8 cellular contexts compared by ENCODE assay signal in the genomic region with DNA sequence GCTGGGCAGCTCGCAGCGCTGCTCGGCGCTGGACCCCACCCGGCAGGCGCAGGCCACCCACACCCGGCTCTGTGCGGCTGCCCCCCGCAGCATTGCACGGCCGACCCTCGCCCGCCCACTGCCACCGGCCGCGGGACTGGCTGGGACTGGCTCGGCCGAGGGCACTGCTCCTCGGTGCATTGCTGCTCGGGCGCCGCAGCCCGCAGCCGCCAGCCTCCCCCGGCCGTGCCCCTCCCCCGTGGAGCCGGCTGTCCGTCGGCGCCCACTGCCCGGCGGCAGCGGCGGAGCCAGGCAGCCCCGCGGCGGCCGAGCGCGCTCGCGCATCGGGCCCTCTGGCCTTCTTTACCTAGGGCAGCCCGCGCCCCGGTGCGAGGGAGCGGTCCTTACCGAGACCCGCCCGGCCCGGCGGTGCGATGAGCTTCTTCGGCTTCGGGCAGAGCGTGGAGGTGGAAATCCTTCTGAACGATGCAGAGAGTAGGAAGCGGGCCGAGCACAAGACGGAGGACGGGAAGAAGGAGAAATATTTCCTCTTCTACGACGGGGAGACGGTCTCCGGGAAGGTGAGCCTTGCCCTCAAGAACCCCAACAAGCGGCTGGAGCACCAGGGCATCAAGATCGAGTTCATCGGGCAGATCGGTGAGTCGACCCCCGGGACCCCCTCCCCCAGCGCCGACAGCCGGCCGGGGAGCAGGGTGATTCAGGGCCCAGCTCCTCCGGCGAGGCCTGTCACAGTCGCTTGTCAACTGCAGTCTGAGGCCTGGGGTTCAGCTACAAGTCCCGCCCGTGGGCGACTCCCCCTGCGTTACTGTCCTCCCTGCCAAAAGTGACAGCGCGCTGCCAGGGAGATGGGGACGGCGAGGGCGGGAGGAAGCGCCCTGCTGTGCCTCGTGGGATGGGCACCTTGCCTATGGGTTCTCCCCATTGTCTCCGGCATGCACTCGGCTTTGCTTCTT. TPM values are rescaled to one million over a fixed set of nuclear protein-coding genes. Genes with fewer than 3 reads are reported as not detected.
DNase-seq lines count a peak whose midpoint lies in the region; ATAC-seq, FAIRE-seq and TF ChIP-seq lines count a peak whose summit lies in the region.

No MANE protein-coding gene starts in this region.

- no peaks in the 10 kb centered on the region for H3K9me3 Mint-ChIP-seq in activated naive CD8-positive, alpha-beta T cell (ENCODE audit: low read depth)

- H3K4me3 Mint-ChIP-seq in activated naive CD8-positive, alpha-beta T cell: peak overlapping the region; percentile 95

- H3K36me3 ChIP-seq in HUES6 (ENCODE audit: control insufficient read depth, insufficient read depth, low read length) (peaks cover 7% of the 10 kb centered on the region), SK-N-MC (ENCODE audit: insufficient read depth, low read length) (peaks cover 14% of the 10 kb centered on the region), heart right ventricle (peaks cover 0 to 18% (median under 1%) of the 10 kb centered on the region in 9 donors)

- peak; percentile 23 for ATAC-seq in GM21381 (IDR thresholded peaks at IDR 0.05; ENCODE audit: unreplicated experiment)
- ATAC-seq in heart right ventricle: peak; percentile 25 to 68 (median 50)

- peaks cover 7% of the 10 kb centered on the region; the same call in 1 of the 2 replicates for H3K27me3 ChIP-seq in HUES6 (ENCODE audit: control insufficient read depth, insufficient read depth, low read length)
- no peaks in the 10 kb centered on the region for H3K27me3 ChIP-seq in heart right ventricle

- H3K27me3 Mint-ChIP-seq in activated naive CD8-positive, alpha-beta T cell: no peaks in the 10 kb centered on the region

- H3K27ac Mint-ChIP-seq in activated naive CD8-positive, alpha-beta T cell: peak overlapping the region; percentile 89

- H3K36me3 Mint-ChIP-seq in activated naive CD8-positive, alpha-beta T cell: no peaks in the 10 kb centered on the region

- peaks cover 21% of the 10 kb centered on the region for H3K4me1 ChIP-seq in HUES6 (ENCODE audit: control insufficient read depth, insufficient read depth, low read length)
- H3K4me1 ChIP-seq in heart right ventricle: peaks cover 6 to 59% (median 51%) of the 10 kb centered on the region in 9 donors

- DNase-seq in COLO668 (lab: John Stamatoyannopoulos, UW; ENCODE audit: unreplicated experiment): peak; percentile 70
- DNase-seq in SK-N-MC (ENCODE audit: low read depth, low spot score): no peak
- DNase-seq in heart right ventricle: peak; percentile 75 to 77
- peak; percentile 63 to 96 (median 74) for DNase-seq in posterior cingulate gyrus
- peak; percentile 38 for DNase-seq in urothelium cell line (ENCODE audit: low spot score)

- H3K4me3 ChIP-seq in HUES6 (ENCODE audit: low read depth, low read length): peak overlapping the region; percentile 93
- H3K4me3 ChIP-seq in SK-N-MC: peak overlapping the region; percentile 99
- H3K4me3 ChIP-seq in heart right ventricle: peak overlapping the region; percentile 68 to 90 (median 76)

- no peak for TF ChIP-seq CTCF in heart right ventricle (IDR thresholded peaks at IDR 0.05)

- peaks cover 61% of the 10 kb centered on the region for H3K4me1 Mint-ChIP-seq in activated naive CD8-positive, alpha-beta T cell (ENCODE audit: low read depth)

- no peak for FAIRE-seq in urothelium cell line (lab: Jason Lieb, UNC)

- H3K27ac ChIP-seq in HUES6 (ENCODE audit: low read depth, low read length) (no peak overlapping the region), SK-N-MC (no peak overlapping the region), heart right ventricle (peak overlapping the region; percentile 81 to 97 (median 94))

- peak overlapping the region; percentile 72 for H3K9ac ChIP-seq in HUES6 (ENCODE audit: low read length)
- peak overlapping the region; percentile 73 for H3K9ac ChIP-seq in SK-N-MC (ENCODE audit: insufficient read length)

- intact Hi-C loops in heart right ventricle (cut with DNase I) (loop anchor here in 5 of 10 donors (1.0 to 5.0 kb wide), 3 partner anchors 28 to 88 kb away; a partner anchor contains a TSS), posterior cingulate gyrus (cut with DNase I) (loop anchor here (2.0 to 10.0 kb wide), 3 partner anchors 28 to 290 kb away; a partner anchor contains a TSS)

- H3K9me3 ChIP-seq in HUES6 (ENCODE audit: control insufficient read depth, insufficient read depth, low read depth, low read length) (no peaks in the 10 kb centered on the region), SK-N-MC (ENCODE audit: low read depth, low read length) (no peaks in the 10 kb centered on the region), heart right ventricle (no peaks in the 10 kb centered on the region)

- WGBS in heart right ventricle, 2 donors: 0 to 1% methylated on average over 82 to 93 of the region's 93 CpGs

RNA-seq across cellular contexts. Expression of a gene that starts 0.5 kb away (rescaled TPM):
- 10 to 100 TPM; 30.7 to 49.6 (median 35.3) TPM for total RNA-seq in heart right ventricle
- polyA plus RNA-seq in heart right ventricle: 10 to 100 TPM; 19.9 to 24.6 TPM

RNA-seq across cellular contexts. Expression of a gene that starts 1.2 kb away (rescaled TPM):
- 10 to 100 TPM in 8 of 10 donors, 1 to 10 TPM in 2; 7.2 to 16.7 (median 11.4) TPM for total RNA-seq in heart right ventricle
- 1 to 10 TPM; 4.2 to 4.6 TPM for polyA plus RNA-seq in heart right ventricle

RNA-seq across cellular contexts. Expression of a gene that starts 28.2 kb away (rescaled TPM):
- 10 to 100 TPM; 32.2 to 47.5 (median 41.5) TPM for total RNA-seq in heart right ventricle
- 10 to 100 TPM; 48.8 to 49.5 TPM for polyA plus RNA-seq in heart right ventricle

RNA-seq across cellular contexts. Expression of a gene that starts 28.4 kb away (rescaled TPM):
- total RNA-seq in heart right ventricle: 10 to 100 TPM; 26.6 to 52.2 (median 42.5) TPM
- polyA plus RNA-seq in heart right ventricle: 10 to 100 TPM; 21.6 to 29.4 TPM

RNA-seq across cellular contexts. Expression of a gene that starts 51.2 kb away (rescaled TPM):
- not detected for total RNA-seq in heart right ventricle
- polyA plus RNA-seq in heart right ventricle: not detected

Comparison
In these comparisons a context has a peak if more than half of its experiments do, and no peak if none do; other contexts are left out.
1. H3K27ac ChIP-seq: peak in heart right ventricle (10 of 10); none in HUES6 (single experiment) and SK-N-MC (single experiment).
2. Peak in every context shown above with its lines, with median percentiles within 50 percentile points of each other: H3K4me3 ChIP-seq.